In genomic region chr19:2578911-2579677, GRCh38 we compare ENCODE assay signal across 1 cellular context.
TF ChIP-seq lines count a peak whose summit lies in the region.

No MANE protein-coding gene starts in this region.

TF ChIP-seq in WTC11, 78 proteins besides CTCF, POLR2A, EP300 and RAD21 (continued from another document):
- TF ChIP-seq ZNF512 (CRISPR knock-in tag; IDR thresholded peaks at IDR 0.05; ENCODE audit: borderline replicate concordance): no peak
- peak; percentile 39 for TF ChIP-seq USF2 (CRISPR knock-in tag; IDR thresholded peaks at IDR 0.05)
- no peak for TF ChIP-seq NR1H2 (CRISPR knock-in tag; IDR thresholded peaks at IDR 0.05)
- no peak for TF ChIP-seq JAZF1 (CRISPR knock-in tag; IDR thresholded peaks at IDR 0.05)
- TF ChIP-seq RELA (CRISPR knock-in tag; IDR thresholded peaks at IDR 0.05; ENCODE audit: borderline replicate concordance): 0 out of 2 replicates have a peak, but pooled peaks have one; percentile 75
- TF ChIP-seq AR (CRISPR knock-in tag; IDR thresholded peaks at IDR 0.05): no peak
- no peak for TF ChIP-seq ZNF425 (CRISPR knock-in tag; conservative IDR thresholded peaks at IDR 0.05)
- no peak for TF ChIP-seq ZNF121 (CRISPR knock-in tag; IDR thresholded peaks at IDR 0.05)
- peak; percentile 52; the same call in 1 of the 2 replicates for TF ChIP-seq ETV6 (CRISPR knock-in tag; IDR thresholded peaks at IDR 0.05)
- no peak for TF ChIP-seq NFYB (CRISPR knock-in tag; conservative IDR thresholded peaks at IDR 0.05; ENCODE audit: low read depth)
- peak; percentile 61 for TF ChIP-seq PRDM15 (CRISPR knock-in tag; IDR thresholded peaks at IDR 0.05)
- TF ChIP-seq IRF2 (CRISPR knock-in tag; IDR thresholded peaks at IDR 0.05; ENCODE audit: borderline replicate concordance, low read depth): no peak
- no peak for TF ChIP-seq ZNF263 (CRISPR knock-in tag; IDR thresholded peaks at IDR 0.05; ENCODE audit: low read depth)
- TF ChIP-seq ESRRA (CRISPR knock-in tag; IDR thresholded peaks at IDR 0.05; ENCODE audit: borderline replicate concordance): no peak
- TF ChIP-seq CREB1 (CRISPR knock-in tag; IDR thresholded peaks at IDR 0.05): no peak
- no peak for TF ChIP-seq ZNF423 (CRISPR knock-in tag; IDR thresholded peaks at IDR 0.05)
- no peak for TF ChIP-seq ZNF138 (CRISPR knock-in tag; conservative IDR thresholded peaks at IDR 0.05)
- TF ChIP-seq NFE2L1 (CRISPR knock-in tag; IDR thresholded peaks at IDR 0.05): 0 out of 2 replicates have a peak, but pooled peaks have one; percentile 16
- TF ChIP-seq USF1 (CRISPR knock-in tag; IDR thresholded peaks at IDR 0.05): peak; percentile 16; the same call in 1 of the 2 replicates
- peak; percentile 81 for TF ChIP-seq FOXK1 (CRISPR knock-in tag; IDR thresholded peaks at IDR 0.05)
- no peak for TF ChIP-seq MLX (CRISPR knock-in tag; IDR thresholded peaks at IDR 0.05)
- TF ChIP-seq MYBL2 (CRISPR knock-in tag; IDR thresholded peaks at IDR 0.05): peak; percentile 77; the same call in 1 of the 2 replicates
- no peak for TF ChIP-seq FOXP1 (CRISPR knock-in tag; IDR thresholded peaks at IDR 0.05; ENCODE audit: borderline replicate concordance)
- TF ChIP-seq NR3C1 (CRISPR knock-in tag; conservative IDR thresholded peaks at IDR 0.05; ENCODE audit: low read depth): no peak
- TF ChIP-seq RORB (CRISPR knock-in tag; IDR thresholded peaks at IDR 0.05): no peak
- no peak for TF ChIP-seq AFF4 (CRISPR knock-in tag; IDR thresholded peaks at IDR 0.05; ENCODE audit: borderline replicate concordance)
- no peak for TF ChIP-seq MXD4 (CRISPR knock-in tag; IDR thresholded peaks at IDR 0.05; ENCODE audit: borderline replicate concordance)
- no peak for TF ChIP-seq E2F5 (CRISPR knock-in tag; IDR thresholded peaks at IDR 0.05)
- no peak for TF ChIP-seq KAT7 (CRISPR knock-in tag; IDR thresholded peaks at IDR 0.05; ENCODE audit: borderline replicate concordance)
